24 cellular contexts compared by ENCODE assay signal in the genomic region with DNA sequence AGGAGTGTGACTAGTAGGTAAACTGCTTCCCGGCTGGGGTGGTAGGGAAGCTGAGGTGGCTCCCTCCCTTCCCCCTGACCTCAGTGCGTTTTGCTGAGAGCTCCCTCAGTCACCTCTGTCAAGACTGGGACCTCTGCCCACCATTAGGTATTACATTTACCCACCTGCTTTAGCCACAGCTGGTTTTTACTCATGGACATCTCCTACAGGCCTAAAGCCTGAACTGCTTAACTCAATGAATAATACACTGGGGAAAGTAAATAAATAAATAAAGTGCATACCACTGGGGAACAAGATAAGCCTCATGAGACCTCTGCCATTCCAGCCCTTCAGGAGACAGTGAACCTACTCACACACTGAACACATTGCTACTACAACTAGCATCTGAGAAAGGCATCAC.
"Had no signal": no experiment of that assay in that cellular context is flagged by ENCODE, and none has a peak within 500 bp of the region (broad histone marks: within the 10 kb centered on the region; RNA-seq: fewer than 3 reads in every experiment).

No MANE protein-coding gene starts in this region.

- H3K4me3 Mint-ChIP-seq: activated B cell treated with CpG ODN at 0.5 μM for 24 hours; activated naive CD4-positive, alpha-beta T cell treated with anti-CD3 and anti-CD28 coated beads for 36 hours; activated naive CD8-positive, alpha-beta T cell treated with anti-CD3 and anti-CD28 coated beads, Interleukin-2, amount 10 ng/mL, durations not matched to agents 7 days and 5 days; activated T-cell treated with anti-CD3 and anti-CD28 coated beads, Interleukin-2, amount 50 U/mL, for 72 hours; natural killer cell; type B pancreatic cell had no signal

- DNase-seq: activated B cell treated with CpG ODN at 0.5 μM for 24 hours; activated CD4-positive, alpha-beta T cell treated with anti-CD3 and anti-CD28 coated beads for 4 hours; activated CD4-positive, alpha-beta T cell treated with anti-CD3 and anti-CD28 coated beads, Interleukin-2, amount 50 U/mL, for 48 hours; activated effector memory CD4-positive, alpha-beta T cell treated with Interleukin-2 at 50 U/mL for 16 hours; activated naive CD4-positive, alpha-beta T cell treated with anti-CD3 and anti-CD28 coated beads for 36 hours; activated naive CD8-positive, alpha-beta T cell treated with anti-CD3 and anti-CD28 coated beads, Interleukin-2, amount 10 ng/mL, durations not matched to agents 7 days and 5 days; activated T-cell treated with anti-CD3 and anti-CD28 coated beads, Interleukin-2, amount 50 U/mL, for 72 hours; amygdala; cerebellar nuclear complex; cortex of kidney; foreskin keratinocyte; left ventricle myocardium inferior; midbrain; natural killer cell; retina; stimulated activated CD4-positive, alpha-beta T cell treated with anti-CD3 and anti-CD28 coated beads, Interleukin-4, amount 100 ng/mL, for 24 hours; stimulated activated naive CD4-positive, alpha-beta T cell treated with Interleukin-2 at 50 U/mL for 16 hours; T1000 had no signal

- H3K27me3 ChIP-seq: foreskin keratinocyte, hepatocyte, vagina had no signal

- ATAC-seq: activated T-cell treated with anti-CD3 and anti-CD28 coated beads, Interleukin-2, amount 50 U/mL, for 72 hours; foreskin keratinocyte; natural killer cell had no signal

- H3K36me3 Mint-ChIP-seq: type B pancreatic cell had no signal

- H3K4me1 ChIP-seq: foreskin keratinocyte, left ventricle myocardium inferior, vagina had no signal

- H3K79me2 ChIP-seq: hepatocyte had no signal

- H3K27ac Mint-ChIP-seq: activated B cell treated with CpG ODN at 0.5 μM for 24 hours; activated naive CD4-positive, alpha-beta T cell treated with anti-CD3 and anti-CD28 coated beads for 36 hours; activated naive CD8-positive, alpha-beta T cell treated with anti-CD3 and anti-CD28 coated beads, Interleukin-2, amount 10 ng/mL, durations not matched to agents 7 days and 5 days; activated T-cell treated with anti-CD3 and anti-CD28 coated beads, Interleukin-2, amount 50 U/mL, for 72 hours; natural killer cell; progenitor cell of endocrine pancreas; type B pancreatic cell had no signal

- H3K4me3 ChIP-seq: hepatocyte, left ventricle myocardium inferior, thoracic aorta, vagina had no signal

- H3K9me3 Mint-ChIP-seq: natural killer cell had no signal

- FAIRE-seq: endometrium had no signal

- H3K36me3 ChIP-seq: thoracic aorta, vagina had no signal

- H3K27me3 Mint-ChIP-seq: activated naive CD8-positive, alpha-beta T cell treated with anti-CD3 and anti-CD28 coated beads, Interleukin-2, amount 10 ng/mL, durations not matched to agents 7 days and 5 days; type B pancreatic cell had no signal

- H3K9me3 ChIP-seq: vagina had no signal

- H3K4me2 ChIP-seq: hepatocyte had no signal

- H2AFZ ChIP-seq: hepatocyte had no signal

- H3K27ac ChIP-seq: foreskin keratinocyte, hepatocyte, left ventricle myocardium inferior, thoracic aorta, vagina had no signal
